Comparison of ENCODE assay signal across 10 cellular contexts in genomic region chr11:64008283-64008931, GRCh38. TPM values are rescaled to one million over a fixed set of nuclear protein-coding genes. Genes with fewer than 3 reads are reported as not detected.
DNase-seq lines count a peak whose midpoint lies in the region; ATAC-seq and TF ChIP-seq lines count a peak whose summit lies in the region.
"Had no signal": no experiment of that assay in that cellular context is flagged by ENCODE, and none has a peak within 500 bp of the region (broad histone marks: within the 10 kb centered on the region; RNA-seq: fewer than 3 reads in every experiment).

No MANE protein-coding gene starts in this region.

- no peak for DNase-seq in Calu3
- DNase-seq in PC-3 = no peak
- no peak for DNase-seq in glutamatergic neuron
- DNase-seq in psoas muscle = no peak
- no peak for DNase-seq in T-helper 2 cell
- no peak for DNase-seq in stomach
- DNase-seq in COR-L47 (lab: John Stamatoyannopoulos, UW) = no peak

- H3K27me3 ChIP-seq in PC-3 (ENCODE audit: low read length) = no peaks in the 10 kb centered on the region
- no peaks in the 10 kb centered on the region for H3K27me3 ChIP-seq in psoas muscle (ENCODE audit: insufficient read depth in 3 of 3, low read length in 2 of 3)
- H3K27me3 ChIP-seq in stomach = peaks cover 0 to 28% (median 0%) of the 10 kb centered on the region in 3 donors

- intact Hi-C loops in Calu3 (cut with micrococcal nuclease; ENCODE audit: unreplicated experiment) = no loop called here
- intact Hi-C loops in PC-3 (cut with micrococcal nuclease) = no loop called here
- intact Hi-C loops in psoas muscle (cut with DNase I) = no loop called here
- intact Hi-C loops in stomach (cut with DNase I; ENCODE audit: low total_unique reads) = no loop called here

- no peaks in the 10 kb centered on the region for H4K20me1 ChIP-seq in PC-3 (ENCODE audit: low read length)

- H3K36me3 ChIP-seq in PC-3 (ENCODE audit: low read depth, low read length) (no peaks in the 10 kb centered on the region), psoas muscle (ENCODE audit: insufficient read depth in 1 of 2, low read depth in 1 of 2) (no peaks in the 10 kb centered on the region), stomach (no peaks in the 10 kb centered on the region)
- H3K36me3 ChIP-seq: neutrophil had no signal

- CTCF ChIA-PET in Calu3 (lab: Charles Lee) (no interaction called here), PC-3 (lab: Charles Lee) (no interaction called here)

- H3K4me1 ChIP-seq in PC-3 (ENCODE audit: insufficient read depth, low read length) (peaks cover 7% of the 10 kb centered on the region; the same call in 1 of the 2 replicates), psoas muscle (peaks cover 9% of the 10 kb centered on the region), stomach (peaks cover 15 to 27% (median 20%) of the 10 kb centered on the region in 4 donors)

- TF ChIP-seq CTCF in Calu3 (IDR thresholded peaks at IDR 0.05; ENCODE audit: unreplicated experiment) = no peak
- no peak for TF ChIP-seq CTCF in PC-3 (conservative IDR thresholded peaks at IDR 0.05; ENCODE audit: low read depth, low read length)
- no peak for TF ChIP-seq CTCF in glutamatergic neuron (IDR thresholded peaks at IDR 0.05; ENCODE audit: partially characterized antibody, unreplicated experiment)
- no peak for TF ChIP-seq CTCF in psoas muscle (IDR thresholded peaks at IDR 0.05)
- TF ChIP-seq CTCF in stomach (IDR thresholded peaks at IDR 0.05) = no peak

- TF ChIP-seq POLR2A in stomach (IDR thresholded peaks at IDR 0.05) = no peak

- BruUV-seq in Calu3 (replicated peaks; lab: Mats Ljungman, UMichigan) = no TSS peak
- no TSS peak for BruUV-seq in PC-3 (replicated peaks; lab: Mats Ljungman, UMichigan)

- POLR2A ChIA-PET in PC-3 (lab: Charles Lee; ENCODE audit: unreplicated experiment) = no interaction called here

- H3K4me3 ChIP-seq in PC-3 (ENCODE audit: low read length) (no peak overlapping the region), psoas muscle (peak overlapping the region; percentile 53), stomach (peak overlapping the region in 2 of 4 donors; percentile 35 to 51)

- peaks cover 16% of the 10 kb centered on the region for H3K27me3 Mint-ChIP-seq in Calu3 (ENCODE audit: unreplicated experiment)
- peaks cover 13% of the 10 kb centered on the region for H3K27me3 Mint-ChIP-seq in glutamatergic neuron (ENCODE audit: unreplicated experiment)

- H3F3A ChIP-seq in PC-3 (ENCODE audit: low read length, unreplicated experiment) = no peaks in the 10 kb centered on the region

- ATAC-seq in PC-3 = no peak
- ATAC-seq in psoas muscle = no peak
- no peak for ATAC-seq in GM19324 (IDR thresholded peaks at IDR 0.05; ENCODE audit: low FRiP score, unreplicated experiment)

- no peak overlapping the region for H2AFZ ChIP-seq in PC-3 (ENCODE audit: low read length)

- H3K27ac Mint-ChIP-seq in Calu3 (ENCODE audit: unreplicated experiment) (no peak overlapping the region), glutamatergic neuron (ENCODE audit: unreplicated experiment) (no peak overlapping the region)

- H3K4me1 Mint-ChIP-seq in Calu3 (ENCODE audit: low read depth, unreplicated experiment) (peaks cover 45% of the 10 kb centered on the region), glutamatergic neuron (ENCODE audit: low read depth, unreplicated experiment) (peaks cover 6% of the 10 kb centered on the region)

- H3K9me3 Mint-ChIP-seq in Calu3 (ENCODE audit: low read depth, unreplicated experiment) = no peaks in the 10 kb centered on the region
- H3K9me3 Mint-ChIP-seq in glutamatergic neuron (ENCODE audit: unreplicated experiment) = peaks cover 2% of the 10 kb centered on the region

- no peaks in the 10 kb centered on the region for H3K9me2 ChIP-seq in PC-3 (replicated peaks; ENCODE audit: low read length)

- no peak overlapping the region for H3K9ac ChIP-seq in PC-3 (ENCODE audit: low read length)

- WGBS in psoas muscle, 3 donors = 92 to 94% (median 93%) methylated on average over 17 to 27 of the region's 27 CpGs
- WGBS in stomach, 5 donors = 88 to 91% (median 91%) methylated on average over 21 to 27 of the region's 27 CpGs

- H3K36me3 Mint-ChIP-seq in Calu3 (ENCODE audit: insufficient read depth, unreplicated experiment) = peaks cover 37% of the 10 kb centered on the region
- H3K36me3 Mint-ChIP-seq in glutamatergic neuron (ENCODE audit: unreplicated experiment) = no peaks in the 10 kb centered on the region

- H3K9me3 ChIP-seq in PC-3 (ENCODE audit: low read length) = no peaks in the 10 kb centered on the region
- H3K9me3 ChIP-seq in psoas muscle = no peaks in the 10 kb centered on the region
- no peaks in the 10 kb centered on the region for H3K9me3 ChIP-seq in stomach
- H3K9me3 ChIP-seq: neutrophil had no signal

- H3K79me2 ChIP-seq in PC-3 (ENCODE audit: low read length) = no peaks in the 10 kb centered on the region

- TF ChIP-seq EP300 in stomach (IDR thresholded peaks at IDR 0.05) = no peak

- peak overlapping the region; percentile 61 for H3K4me3 Mint-ChIP-seq in Calu3 (ENCODE audit: low read depth, unreplicated experiment)
- H3K4me3 Mint-ChIP-seq in glutamatergic neuron (ENCODE audit: unreplicated experiment) = peak overlapping the region; percentile 61

- no peak overlapping the region for H3K27ac ChIP-seq in PC-3 (ENCODE audit: low read length)
- peak overlapping the region; percentile 41 for H3K27ac ChIP-seq in psoas muscle
- H3K27ac ChIP-seq in stomach = peak overlapping the region in 2 of 5 donors; percentile 43 to 58
- H3K27ac ChIP-seq: epithelial cell of prostate, neutrophil had no signal

- H3K4me2 ChIP-seq in PC-3 (ENCODE audit: low read length) = peak overlapping the region; percentile 78; the same call in 1 of the 2 replicates

RNA-seq across cellular contexts. Expression of gene OTUB1, which starts 22.2 kb away (rescaled TPM):
- total RNA-seq in Calu3 (2022) (96.9 and 103 TPM in 2 replicates), PC-3 (2014; rRNA removed) (124 and 129 TPM in 2 replicates), glutamatergic neuron (ENCODE audit: unreplicated experiment) (126 TPM), psoas muscle (10 to 100 TPM; 39.4 to 47.8 (median 40.8) TPM), stomach (100 to 1,000 TPM in 1 of 5 donors, 10 to 100 TPM in 4; 33.6 to 161 (median 40.3) TPM)
- polyA plus RNA-seq in psoas muscle (10 to 100 TPM; 49.1 to 75.4 (median 72.7) TPM), stomach (10 to 100 TPM; 62.3 to 74.2 (median 64.8) TPM)

RNA-seq across cellular contexts. Expression of gene FLRT1, which starts 27.3 kb away (rescaled TPM):
- total RNA-seq in Calu3 (2022) (0.09 and 0.10 TPM in 2 replicates), PC-3 (2014; rRNA removed) (not detected in 2 replicates), glutamatergic neuron (ENCODE audit: unreplicated experiment) (3.7 TPM), psoas muscle (under 1 TPM in 3 of 4 donors, not detected in 1; 0.08 to 0.10 (median 0.08) TPM), stomach (1 to 10 TPM in 1 of 5 donors, under 1 TPM in 1, not detected in 3; 0.73 to 1.3 TPM)
- polyA plus RNA-seq in psoas muscle (under 1 TPM in 2 of 3 donors, not detected in 1; 0.03 to 0.05 TPM), stomach (under 1 TPM in 2 of 3 donors, not detected in 1; 0.12 to 0.28 TPM)

RNA-seq across cellular contexts. Expression of gene COX8A, which starts 34.0 kb away (rescaled TPM):
- total RNA-seq in Calu3 (2022) = 313 and 325 TPM in 2 replicates
- 1,480 and 1,500 TPM in 2 replicates for total RNA-seq in PC-3 (2014; rRNA removed)
- total RNA-seq in glutamatergic neuron (ENCODE audit: unreplicated experiment) = 289 TPM
- 100 to 1,000 TPM; 547 to 830 (median 614) TPM for total RNA-seq in psoas muscle
- 1,000 to 10,000 TPM; 1,239 to 1,847 (median 1,663) TPM for polyA plus RNA-seq in psoas muscle
- total RNA-seq in stomach = 1,000 to 10,000 TPM in 1 of 5 donors, 100 to 1,000 TPM in 4; 107 to 1,004 (median 523) TPM
- 1,000 to 10,000 TPM in 2 of 3 donors, 100 to 1,000 TPM in 1; 910 to 1,045 (median 1,001) TPM for polyA plus RNA-seq in stomach
